In genomic region chr17:30477083-30477757, GRCh38 we compare ENCODE assay signal across 1 cellular context.
TF ChIP-seq lines count a peak whose summit lies in the region.

Gene GOSR1, plus strand, starts transcription at chr17:30477408. Its CDS starts 26 bp downstream, at chr17:30477434.

TF ChIP-seq in HEK293, 187 proteins besides CTCF, POLR2A, EP300 and RAD21 (continued from another document and continues in another):
- TF ChIP-seq AEBP2 (tag by site-specific recombination; IDR thresholded peaks at IDR 0.05; ENCODE audit: borderline replicate concordance) (no peak), ELK4 (IDR thresholded peaks at IDR 0.05; ENCODE audit: borderline replicate concordance, low read depth, low read length) (no peak), ZBTB21 (tag by site-specific recombination; IDR thresholded peaks at IDR 0.05) (peak; percentile 88), ZFP37 (tag by site-specific recombination; IDR thresholded peaks at IDR 0.05) (peak; percentile 92), PRDM10 (tag by site-specific recombination; IDR thresholded peaks at IDR 0.05) (peak; percentile 50), ZBTB1 (tag by site-specific recombination; IDR thresholded peaks at IDR 0.05) (0 out of 2 replicates have a peak, but pooled peaks have one; percentile 11), SP3 (tag by site-specific recombination; IDR thresholded peaks at IDR 0.05) (peak; percentile 46; the same call in 1 of the 2 replicates), KLF16 (tag by site-specific recombination; IDR thresholded peaks at IDR 0.05) (peak; percentile 69; the same call in 1 of the 2 replicates), KLF17 (tag by site-specific recombination; IDR thresholded peaks at IDR 0.05) (peak; percentile 84), ZNF600 (tag by site-specific recombination; IDR thresholded peaks at IDR 0.05) (peak; percentile 44), ZNF239 (tag by site-specific recombination; IDR thresholded peaks at IDR 0.05) (peak; percentile 20; the same call in 1 of the 2 replicates), MYNN (tag by site-specific recombination; IDR thresholded peaks at IDR 0.05; ENCODE audit: borderline replicate concordance) (no peak), ZNF366 (tag by site-specific recombination; conservative IDR thresholded peaks at IDR 0.05) (peak; percentile 96), ZNF501 (tag by site-specific recombination; IDR thresholded peaks at IDR 0.05) (peak; percentile 98), YY2 (tag by site-specific recombination; IDR thresholded peaks at IDR 0.05) (peak; percentile 97), ZNF138 (tag by site-specific recombination; IDR thresholded peaks at IDR 0.05; ENCODE audit: borderline replicate concordance) (no peak), ZBTB44 (tag by site-specific recombination; IDR thresholded peaks at IDR 0.05) (no peak), ZNF518A (tag by site-specific recombination; conservative IDR thresholded peaks at IDR 0.05; ENCODE audit: low read depth) (peak; percentile 92), ZNF426 (tag by site-specific recombination; IDR thresholded peaks at IDR 0.05) (no peak), ZNF10 (tag by site-specific recombination; IDR thresholded peaks at IDR 0.05) (no peak), ZNF843 (tag by site-specific recombination; IDR thresholded peaks at IDR 0.05) (peak; percentile 71), TRIM28 (IDR thresholded peaks at IDR 0.05; ENCODE audit: borderline replicate concordance, low read length) (peak; percentile 76; the same call in 1 of the 2 replicates), ZNF558 (tag by site-specific recombination; IDR thresholded peaks at IDR 0.05) (peak; percentile 11; the same call in 1 of the 2 replicates), PRDM2 (tag by site-specific recombination; IDR thresholded peaks at IDR 0.05; ENCODE audit: borderline replicate concordance) (peak; percentile 91; the same call in 1 of the 2 replicates), ZNF510 (tag by site-specific recombination; IDR thresholded peaks at IDR 0.05; ENCODE audit: insufficient replicate concordance) (no peak), ATF2 (tag by site-specific recombination; IDR thresholded peaks at IDR 0.05; ENCODE audit: low read depth) (peak; percentile 19; the same call in 1 of the 2 replicates), ZNF692 (tag by site-specific recombination; IDR thresholded peaks at IDR 0.05) (peak; percentile 68; the same call in 1 of the 2 replicates), ZBTB48 (tag by site-specific recombination; IDR thresholded peaks at IDR 0.05) (peak; percentile 98), ZNF549 (tag by site-specific recombination; IDR thresholded peaks at IDR 0.05) (no peak)
